Comparison of ENCODE assay signal across 13 cellular contexts in the genomic region with DNA sequence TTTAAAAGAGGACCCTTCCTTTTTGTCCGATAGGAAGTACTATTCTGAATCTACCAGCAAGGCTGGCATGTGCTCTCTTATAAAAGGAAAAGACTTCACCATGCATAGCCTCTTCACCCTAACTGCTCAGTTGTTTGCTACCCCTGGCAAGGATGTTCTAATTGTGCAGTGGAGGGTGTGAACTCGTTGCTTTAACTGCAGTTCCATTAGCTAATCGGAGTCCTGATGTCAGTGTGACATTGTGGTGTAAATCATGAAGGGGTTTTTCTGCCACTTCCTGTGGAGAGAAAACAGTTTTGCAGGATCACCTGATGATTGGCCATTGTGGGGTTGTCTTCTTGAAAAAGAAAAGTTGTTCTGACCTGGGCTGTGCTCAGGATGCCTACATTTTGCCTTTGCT.
DNase-seq lines count a peak whose midpoint lies in the region; ATAC-seq, FAIRE-seq and TF ChIP-seq lines count a peak whose summit lies in the region.
"Had no signal": no experiment of that assay in that cellular context is flagged by ENCODE, and none has a peak within 500 bp of the region (broad histone marks: within the 10 kb centered on the region; RNA-seq: fewer than 3 reads in every experiment).

No MANE protein-coding gene starts in this region.

- no peak overlapping the region for H3K23ac ChIP-seq in H1 (ENCODE audit: insufficient read length)

- peak; percentile 71 for FAIRE-seq in H1 (lab: Jason Lieb, UNC)
- FAIRE-seq: astrocyte had no signal

- H3K9me3 Mint-ChIP-seq in CD4-positive, alpha-beta memory T cell = no peaks in the 10 kb centered on the region

- 0 out of 2 replicates have a peak overlapping the region, but pooled peaks have one; percentile 9 for H2AFZ ChIP-seq in H1 (ENCODE audit: low read length)

- peak overlapping the region in 2 of 8 donors; percentile 6 to 57 for H3K4me3 Mint-ChIP-seq in CD4-positive, alpha-beta memory T cell

- peaks cover 14 to 19% (median 17%) of the 10 kb centered on the region in 4 donors for H3K4me1 Mint-ChIP-seq in CD4-positive, alpha-beta memory T cell

- CTCF ChIA-PET in CD4-positive, alpha-beta memory T cell (lab: Charles Lee; ENCODE audit: partially characterized antibody) = no interaction called here
- CTCF ChIA-PET in H1 (lab: Charles Lee; ENCODE audit: partially characterized antibody) = interaction anchor here (1.2 kb wide), 1 partner anchor 361 kb away, joined by 3 read pairs; no protein-coding TSS in a partner anchor

- H3K36me3 Mint-ChIP-seq in CD4-positive, alpha-beta memory T cell = no peaks in the 10 kb centered on the region

- intact Hi-C loops in CD4-positive, alpha-beta memory T cell (cut with micrococcal nuclease) = no loop called here
- intact Hi-C loops in uterus (cut with DNase I; ENCODE audit: low total_unique reads) = no loop called here

- TF ChIP-seq EP300 in H1 (IDR thresholded peaks at IDR 0.05; ENCODE audit: borderline replicate concordance in 1 of 2, low read depth in 2 of 2, low read length in 2 of 2) = no peak

- no peak for TF ChIP-seq RAD21 in H1 (IDR thresholded peaks at IDR 0.05 in 1 of 2, conservative IDR thresholded peaks at IDR 0.05 in 1 of 2; ENCODE audit: low read depth in 2 of 2, low read length in 2 of 2)

- H3K23me2 ChIP-seq in H1 (ENCODE audit: low read depth, low read length) = no peaks in the 10 kb centered on the region

- H3K36me3 ChIP-seq in CD4-positive, alpha-beta memory T cell (ENCODE audit: insufficient read depth, low read length) = no peaks in the 10 kb centered on the region
- H3K36me3 ChIP-seq in HUES48 (ENCODE audit: control insufficient read depth, insufficient read depth, low read length) (no peaks in the 10 kb centered on the region), H1 (ENCODE audit: control insufficient read depth in 2 of 4, insufficient read depth in 4 of 4, low read length in 3 of 4) (no peaks in the 10 kb centered on the region), uterus (no peaks in the 10 kb centered on the region)

- H3K9me3 ChIP-seq in CD4-positive, alpha-beta memory T cell (ENCODE audit: control insufficient read depth in 1 of 2, low read length in 2 of 2) = no peaks in the 10 kb centered on the region
- no peaks in the 10 kb centered on the region for H3K9me3 ChIP-seq in HUES48 (ENCODE audit: control insufficient read depth, insufficient read depth, low read length)
- no peaks in the 10 kb centered on the region for H3K9me3 ChIP-seq in H1 (ENCODE audit: insufficient read depth in 2 of 2, low read depth in 1 of 2, low read length in 1 of 2)
- H3K9me3 ChIP-seq in uterus = no peaks in the 10 kb centered on the region

- WGBS in H1 (ENCODE audit: extremely low coverage in 1 of 2, insufficient coverage in 1 of 2, insufficient read length in 1 of 2, insufficient replicate concordance in 2 of 2, low coverage in 1 of 2, low lambda C conversion rate in 2 of 2, missing lambda C conversion rate in 1 of 2), 2 experiments = 51% methylated on average over 3 of the region's 3 CpGs; no CpG with 5 or more reads in 1 of the 2 experiments

- H3K4ac ChIP-seq in H1 (replicated peaks; ENCODE audit: insufficient read length, low read depth, low read length) = no peak overlapping the region

- TF ChIP-seq POLR2A in H1 (IDR thresholded peaks at IDR 0.05; ENCODE audit: control extremely low read depth in 1 of 2, low read depth in 2 of 2, low read length in 2 of 2) (no peak), uterus (IDR thresholded peaks at IDR 0.05) (no peak)

- no peak overlapping the region for H4K5ac ChIP-seq in H1 (ENCODE audit: insufficient read length, low read depth, low read length)

- POLR2A ChIA-PET in CD4-positive, alpha-beta memory T cell (lab: Charles Lee; ENCODE audit: partially characterized antibody) = no interaction called here
- POLR2A ChIA-PET in H1 (lab: Charles Lee; ENCODE audit: partially characterized antibody) = interaction anchor here (0.6 to 2.0 kb wide), 2 partner anchors 76 to 282 kb away, joined by 3 to 5 read pairs; no protein-coding TSS in a partner anchor

- H3K9ac ChIP-seq in HUES48 (ENCODE audit: low read depth, low read length) (no peak overlapping the region), H1 (replicated peaks in 1 of 4; ENCODE audit: extremely low read depth in 1 of 4, low read depth in 3 of 4, low read length in 3 of 4) (no peak overlapping the region)

- H3K27ac ChIP-seq in CD4-positive, alpha-beta memory T cell (ENCODE audit: low read depth, low read length) = no peak overlapping the region
- H3K27ac ChIP-seq in HUES48 (ENCODE audit: low read depth, low read length) (peak overlapping the region; percentile 38), H1 (ENCODE audit: low read depth, low read length) (no peak overlapping the region; the same call in 1 of the 2 replicates), uterus (no peak overlapping the region)

- no peaks in the 10 kb centered on the region for H3K27me3 ChIP-seq in CD4-positive, alpha-beta memory T cell (ENCODE audit: insufficient read depth, low read length)
- H3K27me3 ChIP-seq in HUES48 (ENCODE audit: control insufficient read depth, insufficient read depth, low read length) = no peaks in the 10 kb centered on the region
- H3K27me3 ChIP-seq in H1 (replicated peaks in 1 of 4; ENCODE audit: control insufficient read depth in 3 of 4, extremely low read depth in 1 of 4, insufficient read depth in 3 of 4, low read length in 3 of 4) = no peaks in the 10 kb centered on the region
- no peaks in the 10 kb centered on the region for H3K27me3 ChIP-seq in uterus

- no peak overlapping the region for H4K91ac ChIP-seq in H1 (replicated peaks; ENCODE audit: insufficient read length, low read length)

- H3K4me3 ChIP-seq in CD4-positive, alpha-beta memory T cell (ENCODE audit: low read length in 2 of 2) = no peak overlapping the region
- H3K4me3 ChIP-seq in HUES48 (ENCODE audit: low read depth, low read length) (no peak overlapping the region; the same call in 1 of the 2 replicates), H1 (ENCODE audit: extremely low read depth in 1 of 4, insufficient read depth in 2 of 4, low read depth in 3 of 4, low read length in 4 of 4) (no peak overlapping the region), uterus (no peak overlapping the region)
- H3K4me3 ChIP-seq: lung had no signal

- H3K56ac ChIP-seq in H1 (replicated peaks; ENCODE audit: insufficient read length, low read depth, low read length) = no peak overlapping the region

- no peak overlapping the region for H3K18ac ChIP-seq in H1 (ENCODE audit: extremely low read depth, low read length)

- peak; percentile 32 to 68 (median 38) for DNase-seq in CD4-positive, alpha-beta memory T cell
- DNase-seq in H1 (ENCODE audit: low read depth in 1 of 2, low spot score in 2 of 2) = no peak
- no peak for DNase-seq in GF-D8 (lab: John Stamatoyannopoulos, UW)
- no peak for DNase-seq in cerebellar nuclear complex (lab: John Stamatoyannopoulos, UW)
- no peak for DNase-seq in DMS 273 treated with DMSO at 0.1 percent for 48 hours (lab: John Stamatoyannopoulos, UW)
- no peak for DNase-seq in uterus
- DNase-seq: NCI-H446 treated with DMSO at 0.1 percent for 48 hours, T-helper 9 cell had no signal

- H3K4me2 ChIP-seq in H1 (ENCODE audit: insufficient read depth in 1 of 2, low read depth in 2 of 2, low read length in 2 of 2) = peak overlapping the region in 1 of 2 experiments; percentile 20; a peak in 1 of 4 replicates

- no peak overlapping the region for H3K14ac ChIP-seq in H1 (ENCODE audit: insufficient read length)

- H3K27me3 Mint-ChIP-seq in CD4-positive, alpha-beta memory T cell = no peaks in the 10 kb centered on the region

- no peak overlapping the region for H2BK20ac ChIP-seq in H1 (ENCODE audit: low read length)

- TF ChIP-seq CTCF in H1 (IDR thresholded peaks at IDR 0.05; ENCODE audit: control extremely low read depth in 1 of 3, insufficient read depth in 1 of 3, low read depth in 1 of 3, low read length in 3 of 3) (no peak), uterus (IDR thresholded peaks at IDR 0.05) (no peak)

- peak; percentile 60 for ATAC-seq in GM18858 (IDR thresholded peaks at IDR 0.05; ENCODE audit: unreplicated experiment)
- ATAC-seq: esophagus mucosa had no signal

- no peaks in the 10 kb centered on the region for H4K20me1 ChIP-seq in H1 (replicated peaks in 1 of 2; ENCODE audit: control insufficient read depth in 1 of 2, insufficient read depth in 2 of 2, low read length in 2 of 2)

- H4K8ac ChIP-seq in H1 (ENCODE audit: extremely low read depth, insufficient read depth, low read length) = no peak overlapping the region

- no peaks in the 10 kb centered on the region for H3K79me2 ChIP-seq in H1 (ENCODE audit: control insufficient read depth in 1 of 2, insufficient read depth in 2 of 2, low read length in 2 of 2)

- peak overlapping the region in 5 of 7 donors; percentile 28 to 94 (median 67) for H3K27ac Mint-ChIP-seq in CD4-positive, alpha-beta memory T cell

- no peak overlapping the region for H2BK15ac ChIP-seq in H1 (ENCODE audit: low read length)

- H3K79me1 ChIP-seq in H1 (ENCODE audit: low read depth, low read length) = no peaks in the 10 kb centered on the region

- peak overlapping the region; percentile 73 for H2BK5ac ChIP-seq in H1 (ENCODE audit: low read depth, low read length)

- H2AK5ac ChIP-seq in H1 (ENCODE audit: low read depth, low read length) = no peak overlapping the region

- no peak overlapping the region for H2BK12ac ChIP-seq in H1 (ENCODE audit: low read depth, low read length)

- H3K4me1 ChIP-seq in CD4-positive, alpha-beta memory T cell (ENCODE audit: insufficient read depth, low read length) = peaks cover 19% of the 10 kb centered on the region
- H3K4me1 ChIP-seq in HUES48 (ENCODE audit: control insufficient read depth, insufficient read depth, low read length) (peaks cover 18% of the 10 kb centered on the region), H1 (replicated peaks in 1 of 4; ENCODE audit: control insufficient read depth in 3 of 4, insufficient read depth in 4 of 4, low read length in 3 of 4) (peaks cover 0 to 9% (median under 1%) of the 10 kb centered on the region in 4 experiments; a peak in 4 of 7 replicates), uterus (no peaks in the 10 kb centered on the region)

- no peak overlapping the region for H2BK120ac ChIP-seq in H1 (replicated peaks; ENCODE audit: low read depth, low read length)

TF ChIP-seq in H1, 55 proteins besides CTCF, POLR2A, EP300 and RAD21 (continues in another document):
- TF ChIP-seq TEAD4 (IDR thresholded peaks at IDR 0.05; ENCODE audit: low read depth, low read length) = no peak
- no peak for TF ChIP-seq TAF7 (optimal IDR thresholded peaks at IDR 0.05; ENCODE audit: borderline replicate concordance, low read depth, low read length)
- no peak for TF ChIP-seq ASH2L (IDR thresholded peaks at IDR 0.05; ENCODE audit: low read length)
- TF ChIP-seq SRF (IDR thresholded peaks at IDR 0.05; ENCODE audit: low read depth, low read length) = no peak
- TF ChIP-seq SAP30 (IDR thresholded peaks at IDR 0.05; ENCODE audit: insufficient read depth, insufficient replicate concordance, low read length) = no peak
- no peak for TF ChIP-seq ATF3 (IDR thresholded peaks at IDR 0.05; ENCODE audit: insufficient read depth, low read depth, low read length)

Comparison
In these comparisons a context has a peak if more than half of its experiments do, and no peak if none do; other contexts are left out.
1. DNase-seq: peak in CD4-positive, alpha-beta memory T cell (5 of 5); none in H1 (0 of 2), GF-D8 (single experiment), cerebellar nuclear complex (0 of 2), DMS 273 treated with DMSO at 0.1 percent for 48 hours (single experiment) and uterus (0 of 2).